In the genomic region with DNA sequence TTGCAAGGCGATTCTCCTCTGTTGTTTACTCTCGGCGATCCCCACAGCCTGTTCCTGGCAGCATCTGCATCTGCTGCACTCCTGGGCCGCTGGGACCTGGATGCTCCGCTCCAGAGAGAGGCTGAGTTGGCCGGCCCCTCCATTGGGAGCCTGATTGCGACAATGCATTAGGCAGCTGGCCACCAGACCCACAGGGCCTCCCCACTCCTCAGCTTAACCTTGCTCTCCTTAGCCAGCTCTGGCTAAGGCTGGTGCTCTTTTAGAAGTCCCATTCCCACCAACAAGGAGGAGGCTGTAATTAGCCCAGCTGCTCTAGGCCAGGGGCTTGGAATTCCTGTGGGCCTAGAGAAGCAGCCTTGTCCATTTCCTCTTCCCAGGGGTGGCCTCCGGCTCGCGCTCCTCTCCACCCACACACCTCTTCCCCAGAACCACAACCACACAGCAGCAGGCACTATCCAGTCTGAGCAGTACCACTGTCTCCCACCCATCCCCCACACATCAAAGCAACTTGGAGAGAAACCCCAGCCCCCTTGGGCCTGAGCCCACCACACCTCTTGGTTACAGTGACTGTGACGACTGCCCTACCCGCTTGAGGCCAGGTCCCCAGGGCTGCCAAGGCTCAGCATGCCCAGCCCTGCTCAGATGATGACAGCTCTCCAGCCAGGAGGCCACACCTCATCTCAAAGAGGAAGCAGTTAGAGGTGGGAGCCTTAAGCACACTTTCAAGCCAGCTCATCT, we compare ENCODE assay signal across 8 cellular contexts.
DNase-seq lines count a peak whose midpoint lies in the region; ATAC-seq, FAIRE-seq and TF ChIP-seq lines count a peak whose summit lies in the region.

No MANE protein-coding gene starts in this region.

- H3K9me3 Mint-ChIP-seq in H9 (no peaks in the 10 kb centered on the region), activated B cell treated with CpG ODN at 0.5 μM for 24 hours (no peaks in the 10 kb centered on the region)

- CTCF ChIA-PET in BJ (lab: Yijun Ruan, JAX) (interaction anchor here (0.9 to 1.8 kb wide), 4 partner anchors 9 to 104 kb away, joined by 3 to 4 read pairs (median 3); no protein-coding TSS in a partner anchor), activated B cell treated with CpG ODN at 0.5 μM for 24 hours (lab: Charles Lee) (no interaction called here)

- H3K9ac ChIP-seq in H9 (ENCODE audit: extremely low read depth, insufficient read length, low read length) (no peak overlapping the region), mesenchymal stem cell (ENCODE audit: low read length) (no peak overlapping the region), colonic mucosa (ENCODE audit: low read depth in 2 of 2, low read length in 2 of 2) (no peak overlapping the region)

- peak overlapping the region in 1 of 3 experiments; percentile 15; a peak in 1 of 7 replicates for H3K27ac Mint-ChIP-seq in H9
- H3K27ac Mint-ChIP-seq in activated B cell treated with CpG ODN at 0.5 μM for 24 hours: peak overlapping the region; percentile 44

- peak; percentile 75 for ATAC-seq in activated B cell treated with CpG ODN at 0.5 μM for 24 hours (ENCODE audit: low read depth)

- H3K4me1 Mint-ChIP-seq in H9: peaks cover 10 to 17% of the 10 kb centered on the region in 2 experiments
- peaks cover 49% of the 10 kb centered on the region for H3K4me1 Mint-ChIP-seq in activated B cell treated with CpG ODN at 0.5 μM for 24 hours

- no peak overlapping the region for H3K4me3 ChIP-seq in BJ (ENCODE audit: low read depth, low read length)
- no peak overlapping the region for H3K4me3 ChIP-seq in mesenchymal stem cell (ENCODE audit: insufficient read depth in 1 of 2, low read depth in 1 of 2, low read length in 2 of 2)
- H3K4me3 ChIP-seq in colonic mucosa: no peak overlapping the region

- peak; percentile 42 for DNase-seq in BJ (ENCODE audit: low read depth)
- DNase-seq in H9: no peak
- DNase-seq in activated B cell treated with CpG ODN at 0.5 μM for 24 hours: no peak
- no peak for DNase-seq in mesenchymal stem cell
- DNase-seq in AML-193 (lab: John Stamatoyannopoulos, UW): no peak
- DNase-seq in activated CD8-positive, alpha-beta memory T cell treated with anti-CD3 and anti-CD28 coated beads, Interleukin-2, amount 50 U/mL, for 48 hours: no peak
- DNase-seq in frontal cortex (ENCODE audit: low spot score in 2 of 2): no peak
- DNase-seq in colonic mucosa: no peak

- H3K27ac ChIP-seq in H9 (ENCODE audit: insufficient read length, low read depth, low read length): no peak overlapping the region
- no peak overlapping the region for H3K27ac ChIP-seq in mesenchymal stem cell (ENCODE audit: low read length, poor library complexity, severe bottlenecking)
- no peak overlapping the region for H3K27ac ChIP-seq in colonic mucosa

- H3K18ac ChIP-seq in H9 (ENCODE audit: insufficient read length, low read depth, low read length) (no peak overlapping the region), mesenchymal stem cell (ENCODE audit: low read depth in 1 of 2, low read length in 2 of 2) (peak overlapping the region in 1 of 2 experiments; percentile 49)

- H3K36me3 Mint-ChIP-seq in H9 (ENCODE audit: insufficient read depth in 1 of 3, low read depth in 3 of 3): no peaks in the 10 kb centered on the region
- no peaks in the 10 kb centered on the region for H3K36me3 Mint-ChIP-seq in activated B cell treated with CpG ODN at 0.5 μM for 24 hours (ENCODE audit: low read depth)

- no peak overlapping the region for H2BK15ac ChIP-seq in H9 (ENCODE audit: low read depth, low read length)
- peak overlapping the region; percentile 13 for H2BK15ac ChIP-seq in mesenchymal stem cell (ENCODE audit: low read depth, poor library complexity, severe bottlenecking)

- H2AFZ ChIP-seq in H9 (ENCODE audit: low read length) (no peak overlapping the region), mesenchymal stem cell (ENCODE audit: low read depth, low read length) (no peak overlapping the region)

- H3K79me2 ChIP-seq in H9 (ENCODE audit: insufficient read depth, low read length): no peaks in the 10 kb centered on the region

- H4K91ac ChIP-seq in H9 (ENCODE audit: insufficient read length, low read depth, low read length) (no peak overlapping the region), mesenchymal stem cell (ENCODE audit: low read length) (no peak overlapping the region)

- H3K36me3 ChIP-seq in BJ (ENCODE audit: control insufficient read depth, insufficient read depth, low read length) (no peaks in the 10 kb centered on the region), mesenchymal stem cell (ENCODE audit: control insufficient read depth in 1 of 2, insufficient read depth in 2 of 2, low read depth in 1 of 2, low read length in 2 of 2) (no peaks in the 10 kb centered on the region), colonic mucosa (no peaks in the 10 kb centered on the region)

- no peak for TF ChIP-seq CTCF in BJ (IDR thresholded peaks at IDR 0.05; ENCODE audit: insufficient read depth, low read depth, low read length)
- TF ChIP-seq CTCF in H9 (conservative IDR thresholded peaks at IDR 0.05): no peak
- no peak for TF ChIP-seq CTCF in activated B cell treated with CpG ODN at 0.5 μM for 24 hours (IDR thresholded peaks at IDR 0.05)
- TF ChIP-seq CTCF in colonic mucosa (IDR thresholded peaks at IDR 0.05): no peak

- no peak overlapping the region for H3K56ac ChIP-seq in H9 (ENCODE audit: insufficient read length, low read depth, low read length)

- H2BK5ac ChIP-seq in H9 (ENCODE audit: insufficient read length, low read length) (no peak overlapping the region), mesenchymal stem cell (ENCODE audit: low read depth, low read length, poor library complexity, severe bottlenecking) (no peak overlapping the region)

- no peaks in the 10 kb centered on the region for H4K20me1 ChIP-seq in H9 (ENCODE audit: control insufficient read depth, insufficient read depth, insufficient read length)

- H2BK120ac ChIP-seq in H9 (ENCODE audit: low read depth, low read length, poor library complexity, severe bottlenecking) (no peak overlapping the region), mesenchymal stem cell (ENCODE audit: low read depth, low read length) (no peak overlapping the region)

- H4K8ac ChIP-seq in H9 (replicated peaks; ENCODE audit: insufficient read length, low read depth, low read length): no peak overlapping the region
- peak overlapping the region; percentile 35 for H4K8ac ChIP-seq in mesenchymal stem cell (ENCODE audit: low read length)

- H3K23ac ChIP-seq in H9 (ENCODE audit: insufficient read length, low read depth, low read length) (no peak overlapping the region), mesenchymal stem cell (ENCODE audit: low read length in 2 of 2) (no peak overlapping the region)

- POLR2A ChIA-PET in BJ (lab: Charles Lee) (no interaction called here), activated B cell treated with CpG ODN at 0.5 μM for 24 hours (lab: Charles Lee) (interaction anchor here (0.6 to 2.5 kb wide), 2 partner anchors 11 to 63 kb away, joined by 3 to 11 read pairs; no protein-coding TSS in a partner anchor)

- H3K23me2 ChIP-seq in H9 (ENCODE audit: insufficient read length, low read depth, low read length, poor library complexity, severe bottlenecking): no peaks in the 10 kb centered on the region

- H3K79me1 ChIP-seq in H9 (ENCODE audit: insufficient read depth, low read depth, low read length, poor library complexity, severe bottlenecking): no peaks in the 10 kb centered on the region
- H3K79me1 ChIP-seq in mesenchymal stem cell (replicated peaks; ENCODE audit: low read length, poor library complexity, severe bottlenecking): no peaks in the 10 kb centered on the region

- FAIRE-seq in frontal cortex (lab: Jason Lieb, UNC): no peak

- H2AK5ac ChIP-seq in H9 (ENCODE audit: insufficient read length, low read length) (no peak overlapping the region), mesenchymal stem cell (ENCODE audit: low read length, severe bottlenecking) (no peak overlapping the region)

- H3K14ac ChIP-seq in H9 (ENCODE audit: insufficient read depth, low read length) (peak overlapping the region; percentile 25; the same call in 1 of the 2 replicates), mesenchymal stem cell (ENCODE audit: low read length in 2 of 2) (no peak overlapping the region)

- H3K27me3 ChIP-seq in BJ (ENCODE audit: control insufficient read depth, insufficient read depth, low read length) (no peaks in the 10 kb centered on the region), H9 (ENCODE audit: insufficient read depth, low read length) (no peaks in the 10 kb centered on the region), mesenchymal stem cell (ENCODE audit: control insufficient read depth in 1 of 2, insufficient read depth in 1 of 2, low read length in 2 of 2) (peaks cover 0 to 20% of the 10 kb centered on the region in 2 experiments), colonic mucosa (no peaks in the 10 kb centered on the region)

- H3K4me2 ChIP-seq in H9 (ENCODE audit: insufficient read depth, insufficient read length, low read length) (no peak overlapping the region), mesenchymal stem cell (ENCODE audit: low read length, poor library complexity, severe bottlenecking) (no peak overlapping the region)

- H3K4me3 Mint-ChIP-seq in H9 (no peak overlapping the region), activated B cell treated with CpG ODN at 0.5 μM for 24 hours (no peak overlapping the region)

- H2BK20ac ChIP-seq in H9 (ENCODE audit: low read depth, low read length, poor library complexity, severe bottlenecking): no peak overlapping the region

- no peak overlapping the region for H4K5ac ChIP-seq in H9 (ENCODE audit: insufficient read length, low read depth, low read length)

- H3K27me3 Mint-ChIP-seq in H9 (ENCODE audit: low read depth) (peaks cover 5% of the 10 kb centered on the region; the same call in 1 of the 2 replicates), activated B cell treated with CpG ODN at 0.5 μM for 24 hours (no peaks in the 10 kb centered on the region)

- H3K4me1 ChIP-seq in H9 (ENCODE audit: insufficient read depth, low read length) (no peaks in the 10 kb centered on the region), mesenchymal stem cell (ENCODE audit: control insufficient read depth, insufficient read depth, low read depth, low read length) (peaks cover 28% of the 10 kb centered on the region), colonic mucosa (no peaks in the 10 kb centered on the region)

- no CpG with 5 or more reads among the region's 12 CpGs for WGBS in H9 (ENCODE audit: extremely low coverage, insufficient read length, low lambda C conversion rate)
- WGBS in mesenchymal stem cell: 76% methylated on average over 12 of the region's 12 CpGs

- no peak overlapping the region for H3T11ph ChIP-seq in H9 (ENCODE audit: low read length)

- H2BK12ac ChIP-seq in H9 (ENCODE audit: insufficient read length, low read depth, low read length) (no peak overlapping the region), mesenchymal stem cell (ENCODE audit: low read length in 2 of 2) (peak overlapping the region in 1 of 2 experiments; percentile 14)

- no peaks in the 10 kb centered on the region for H3K9me3 ChIP-seq in H9 (ENCODE audit: control insufficient read depth, low read depth, low read length)
- H3K9me3 ChIP-seq in mesenchymal stem cell (ENCODE audit: control insufficient read depth, low read length): no peaks in the 10 kb centered on the region
- H3K9me3 ChIP-seq in colonic mucosa: no peaks in the 10 kb centered on the region

- no peak overlapping the region for H3K4ac ChIP-seq in H9 (ENCODE audit: low read depth, low read length)
- peak overlapping the region in 1 of 2 experiments; percentile 8 for H3K4ac ChIP-seq in mesenchymal stem cell (ENCODE audit: low read depth in 1 of 2, low read length in 2 of 2)

- intact Hi-C loops in activated B cell treated with CpG ODN at 0.5 μM for 24 hours (cut with micrococcal nuclease): loop anchor here (2.0 kb wide), 1 partner anchor 20 kb away; no protein-coding TSS in a partner anchor
- intact Hi-C loops in colonic mucosa (cut with DNase I): no loop called here
